In genomic region chr2:232454630-232455029, GRCh38 we compare ENCODE assay signal across 2 cellular contexts.
TF ChIP-seq lines count a peak whose summit lies in the region.

No MANE protein-coding gene starts in this region.

TF ChIP-seq in SK-N-SH, 30 proteins besides CTCF, POLR2A, EP300 and RAD21 (continued from another document):
- TF ChIP-seq, protein P1, sequence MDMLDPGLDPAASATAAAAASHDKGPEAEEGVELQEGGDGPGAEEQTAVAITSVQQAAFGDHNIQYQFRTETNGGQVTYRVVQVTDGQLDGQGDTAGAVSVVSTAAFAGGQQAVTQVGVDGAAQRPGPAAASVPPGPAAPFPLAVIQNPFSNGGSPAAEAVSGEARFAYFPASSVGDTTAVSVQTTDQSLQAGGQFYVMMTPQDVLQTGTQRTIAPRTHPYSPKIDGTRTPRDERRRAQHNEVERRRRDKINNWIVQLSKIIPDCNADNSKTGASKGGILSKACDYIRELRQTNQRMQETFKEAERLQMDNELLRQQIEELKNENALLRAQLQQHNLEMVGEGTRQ (IDR thresholded peaks at IDR 0.05; ENCODE audit: borderline replicate concordance, low read depth, low read length) = no peak
- TF ChIP-seq FOXJ3 (CRISPR knock-in tag; IDR thresholded peaks at IDR 0.05) = no peak
- TF ChIP-seq MXI1 (IDR thresholded peaks at IDR 0.05; ENCODE audit: low read depth, low read length) = no peak
- no peak for TF ChIP-seq FOSL2 (IDR thresholded peaks at IDR 0.05; ENCODE audit: borderline replicate concordance, low read depth)
- no peak for TF ChIP-seq JUND (IDR thresholded peaks at IDR 0.05)
- no peak for TF ChIP-seq SIN3A (IDR thresholded peaks at IDR 0.05; ENCODE audit: borderline replicate concordance, low read depth, low read length)
- no peak for TF ChIP-seq GATA2 (CRISPR knock-in tag; IDR thresholded peaks at IDR 0.05)
- TF ChIP-seq RXRA (IDR thresholded peaks at IDR 0.05; ENCODE audit: borderline replicate concordance, low read depth) = no peak
- no peak for TF ChIP-seq GABPA (IDR thresholded peaks at IDR 0.05; ENCODE audit: low read depth)
- TF ChIP-seq MEF2A (IDR thresholded peaks at IDR 0.05; ENCODE audit: borderline replicate concordance, low read depth) = no peak
- TF ChIP-seq REST (IDR thresholded peaks at IDR 0.05; ENCODE audit: low read depth, low read length) = no peak
- no peak for TF ChIP-seq TCF12 (IDR thresholded peaks at IDR 0.05)
- no peak for TF ChIP-seq SMC3 (IDR thresholded peaks at IDR 0.05; ENCODE audit: low read depth, low read length)
- TF ChIP-seq, protein P2, sequence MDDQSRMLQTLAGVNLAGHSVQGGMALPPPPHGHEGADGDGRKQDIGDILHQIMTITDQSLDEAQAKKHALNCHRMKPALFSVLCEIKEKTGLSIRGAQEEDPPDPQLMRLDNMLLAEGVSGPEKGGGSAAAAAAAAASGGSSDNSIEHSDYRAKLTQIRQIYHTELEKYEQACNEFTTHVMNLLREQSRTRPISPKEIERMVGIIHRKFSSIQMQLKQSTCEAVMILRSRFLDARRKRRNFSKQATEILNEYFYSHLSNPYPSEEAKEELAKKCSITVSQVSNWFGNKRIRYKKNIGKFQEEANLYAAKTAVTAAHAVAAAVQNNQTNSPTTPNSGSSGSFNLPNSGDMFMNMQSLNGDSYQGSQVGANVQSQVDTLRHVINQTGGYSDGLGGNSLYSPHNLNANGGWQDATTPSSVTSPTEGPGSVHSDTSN (IDR thresholded peaks at IDR 0.05) = no peak

TF ChIP-seq in SK-N-SH treated with all-trans-retinoic acid at 6 μM for 48 hours, 23 proteins besides CTCF, POLR2A, EP300 and RAD21 (continued from another document):
- no peak for TF ChIP-seq CSRNP3 (CRISPR knock-in tag; IDR thresholded peaks at IDR 0.05)
- no peak for TF ChIP-seq ZFP3 (CRISPR knock-in tag; IDR thresholded peaks at IDR 0.05)
- no peak for TF ChIP-seq ISL1 (CRISPR knock-in tag; IDR thresholded peaks at IDR 0.05)
- TF ChIP-seq CREB5 (CRISPR knock-in tag; IDR thresholded peaks at IDR 0.05; ENCODE audit: low read depth) = no peak
- no peak for TF ChIP-seq ZFP30 (CRISPR knock-in tag; IDR thresholded peaks at IDR 0.05)
- TF ChIP-seq TOX (CRISPR knock-in tag; IDR thresholded peaks at IDR 0.05; ENCODE audit: borderline replicate concordance) = no peak
- no peak for TF ChIP-seq ZNF565 (CRISPR knock-in tag; conservative IDR thresholded peaks at IDR 0.05; ENCODE audit: low read depth)
- no peak for TF ChIP-seq CSDC2 (CRISPR knock-in tag; IDR thresholded peaks at IDR 0.05)
- no peak for TF ChIP-seq TSHZ2 (CRISPR knock-in tag; IDR thresholded peaks at IDR 0.05)
- TF ChIP-seq ESRRG (CRISPR knock-in tag; IDR thresholded peaks at IDR 0.05) = no peak
- TF ChIP-seq SNAI2 (CRISPR knock-in tag; IDR thresholded peaks at IDR 0.05) = no peak
- TF ChIP-seq BACH2 (CRISPR knock-in tag; IDR thresholded peaks at IDR 0.05; ENCODE audit: borderline replicate concordance) = no peak
